Comparison of ENCODE assay signal across 10 cellular contexts in the genomic region with DNA sequence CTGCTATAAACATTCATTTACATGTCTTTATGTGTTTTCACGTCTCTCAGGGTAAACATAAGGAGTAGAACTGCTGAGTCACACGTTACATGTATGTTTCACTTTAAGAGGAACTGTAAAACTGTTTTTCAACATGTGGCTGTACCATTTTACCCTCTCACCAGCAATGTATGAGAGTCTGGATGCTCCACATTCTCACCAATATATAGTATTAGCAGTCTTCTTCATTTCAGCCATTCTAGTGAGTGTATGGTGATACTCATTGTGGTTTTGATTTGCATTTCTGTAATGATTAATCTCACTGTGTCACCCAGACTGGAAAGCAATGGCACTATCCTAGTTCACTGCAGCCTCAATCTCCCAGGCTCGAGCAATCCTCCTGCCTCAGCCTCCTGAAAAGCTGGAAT. TPM values are rescaled to one million over a fixed set of nuclear protein-coding genes. Genes with fewer than 3 reads are reported as not detected.
DNase-seq lines count a peak whose midpoint lies in the region; ATAC-seq and TF ChIP-seq lines count a peak whose summit lies in the region.
"Had no signal": no experiment of that assay in that cellular context is flagged by ENCODE, and none has a peak within 500 bp of the region (broad histone marks: within the 10 kb centered on the region; RNA-seq: fewer than 3 reads in every experiment).

No MANE protein-coding gene starts in this region.

- no peak overlapping the region for H3K4me2 ChIP-seq in neural progenitor cell

- H3K4me3 Mint-ChIP-seq in neural progenitor cell, result no peak overlapping the region

- no peak overlapping the region for H2AFZ ChIP-seq in neural progenitor cell (replicated peaks)

- intact Hi-C loops in left colon (cut with DNase I, micrococcal nuclease), result no loop called here

- H3K9me3 ChIP-seq in neural progenitor cell (ENCODE audit: low read depth), result no peaks in the 10 kb centered on the region

- no peaks in the 10 kb centered on the region for H3K27me3 ChIP-seq in neural progenitor cell

- H3K27me3 Mint-ChIP-seq in neural progenitor cell (ENCODE audit: insufficient read depth, low read depth), result peaks cover 2% of the 10 kb centered on the region

- no peak for TF ChIP-seq CTCF in neural progenitor cell (IDR thresholded peaks at IDR 0.05)

- peak; percentile 88 for ATAC-seq in GM18868 (IDR thresholded peaks at IDR 0.05; ENCODE audit: unreplicated experiment)
- peak; percentile 91 for ATAC-seq in GM21717 (IDR thresholded peaks at IDR 0.05; ENCODE audit: unreplicated experiment)
- ATAC-seq in HG03442 (IDR thresholded peaks at IDR 0.05; ENCODE audit: unreplicated experiment), result peak; percentile 94
- peak; percentile 46 for ATAC-seq in left colon

- H3K4me3 ChIP-seq in neural progenitor cell, result no peak overlapping the region

- H3K9me3 Mint-ChIP-seq in neural progenitor cell, result no peaks in the 10 kb centered on the region

- H3K4me1 ChIP-seq in neural progenitor cell, result no peaks in the 10 kb centered on the region

- peaks cover 26% of the 10 kb centered on the region for H3K79me2 ChIP-seq in neural progenitor cell (ENCODE audit: low read depth)

- H3K36me3 ChIP-seq in neural progenitor cell, result peaks cover 9% of the 10 kb centered on the region

- H3K4me1 Mint-ChIP-seq in neural progenitor cell, result no peaks in the 10 kb centered on the region

- no peaks in the 10 kb centered on the region for H4K20me1 ChIP-seq in neural progenitor cell (ENCODE audit: low read depth)

- H3K9ac ChIP-seq in neural progenitor cell, result no peak overlapping the region

- H3K27ac ChIP-seq in neural progenitor cell, result no peak overlapping the region

- DNase-seq in left colon, result no peak
- DNase-seq in HT-29 (ENCODE audit: low spot score), result no peak
- no peak for DNase-seq in neural progenitor cell (ENCODE audit: low spot score)
- no peak for DNase-seq in SKM-1 (lab: John Stamatoyannopoulos, UW; ENCODE audit: unreplicated experiment)
- DNase-seq: activated CD8-positive, alpha-beta memory T cell treated with anti-CD3 and anti-CD28 coated beads, Interleukin-2, amount 50 U/mL, for 4 hours; NCI-H524 treated with DMSO at 0.1 percent for 48 hours; stimulated activated CD4-positive, alpha-beta T cell treated with anti-CD3 and anti-CD28 coated beads, Interleukin-1b, Interleukin-23, amount 100 ng/mL, for 48 hours had no signal

- no peaks in the 10 kb centered on the region for H3F3A ChIP-seq in neural progenitor cell (ENCODE audit: low read depth)

- no peak overlapping the region for H3K27ac Mint-ChIP-seq in neural progenitor cell

- H3K36me3 Mint-ChIP-seq in neural progenitor cell, result peaks cover 15% of the 10 kb centered on the region

RNA-seq across cellular contexts. Expression of a gene that starts 37.1 kb away (rescaled TPM):
- 10 to 100 TPM; 49.3 to 51.1 TPM for total RNA-seq in left colon
- 8.8 and 10.7 TPM in 2 replicates for total RNA-seq in HT-29 (2014; rRNA removed; shearing (Covaris generic))
- 27.3 and 28.4 TPM in 2 replicates for total RNA-seq in neural progenitor cell (ENCODE audit: low replicate concordance)
